Comparison of ENCODE assay signal across 8 cellular contexts in genomic region chr13:41960195-41960699, GRCh38. TPM values are rescaled to one million over a fixed set of nuclear protein-coding genes. Genes with fewer than 3 reads are reported as not detected.
DNase-seq lines count a peak whose midpoint lies in the region; ATAC-seq, FAIRE-seq and TF ChIP-seq lines count a peak whose summit lies in the region.

No MANE protein-coding gene starts in this region.

- no peak for TF ChIP-seq RAD21 in A549 (conservative IDR thresholded peaks at IDR 0.05 in 1 of 2, IDR thresholded peaks at IDR 0.05 in 1 of 2)

- peak overlapping the region; percentile 92 to 97 for H3K27ac ChIP-seq in A549

- H3K4me3 ChIP-seq in A549: peak overlapping the region; percentile 68
- H3K4me3 ChIP-seq in WI38 (ENCODE audit: low read depth, low read length): peak overlapping the region; percentile 80

- peak overlapping the region; percentile 96 for H3K4me2 ChIP-seq in A549

- TF ChIP-seq CTCF in A549 (IDR thresholded peaks at IDR 0.05) (no peak), GM13977 (IDR thresholded peaks at IDR 0.05; ENCODE audit: extremely low read depth, insufficient read depth, missing control alignments) (no peak), WI38 (IDR thresholded peaks at IDR 0.05; ENCODE audit: low read depth, low read length) (no peak), GM13976 (IDR thresholded peaks at IDR 0.05; ENCODE audit: borderline replicate concordance, control extremely low read depth, extremely low read depth, insufficient read depth, missing control alignments) (no peak)

- peaks cover 14% of the 10 kb centered on the region; the same call in 2 of the 3 replicates for H3K4me1 ChIP-seq in A549

- POLR2A ChIA-PET in A549 (lab: Yijun Ruan, JAX): interaction anchor here (1.7 to 1.8 kb wide), 2 partner anchors 81 to 88 kb away, joined by 6 to 9 read pairs; partner anchors contain the start of gene DGKH

- no peak for TF ChIP-seq POLR2A in A549 (IDR thresholded peaks at IDR 0.05; ENCODE audit: low read length)

- no peaks in the 10 kb centered on the region for H3K9me3 ChIP-seq in A549

- FAIRE-seq in A549 (lab: Jason Lieb, UNC): no peak
- no peak for FAIRE-seq in frontal cortex (lab: Jason Lieb, UNC)

- in situ Hi-C loops in GM13977 (cut with MboI; ENCODE audit: low pct_unique_long_range_greater_than_20kb, low sequenced_read_pairs, unreplicated experiment) (no loop called here), GM13976 (cut with MboI; ENCODE audit: low sequenced_read_pairs, unreplicated experiment) (no loop called here)

- CTCF ChIA-PET in A549 (lab: Yijun Ruan, JAX): interaction anchor here (0.6 to 1.9 kb wide), 3 partner anchors 14 to 488 kb away, joined by 3 to 11 read pairs (median 4); no protein-coding TSS in a partner anchor

- DNase-seq in A549 (ENCODE audit: low read depth in 1 of 2, low spot score in 1 of 2): peak in 1 of 2 experiments; percentile 16
- peak; percentile 17 for DNase-seq in GM13977 (ENCODE audit: low spot score)
- DNase-seq in frontal cortex (ENCODE audit: low spot score in 2 of 2): peak; percentile 17 to 31
- DNase-seq in occipital lobe (lab: John Stamatoyannopoulos, UW): peak; percentile 24
- DNase-seq in GM13976 (ENCODE audit: low spot score): no peak

- 5% methylated on average over 8 of the region's 14 CpGs for WGBS in A549 (ENCODE audit: missing lambda C conversion rate)

- no peak for TF ChIP-seq EP300 in A549 (IDR thresholded peaks at IDR 0.05)

- ATAC-seq in A549 (peak; percentile 71 to 76), HG03159 (IDR thresholded peaks at IDR 0.05; ENCODE audit: unreplicated experiment) (peak; percentile 8), GM18861 (IDR thresholded peaks at IDR 0.05; ENCODE audit: unreplicated experiment) (no peak)

TF ChIP-seq in A549, 52 proteins besides CTCF, POLR2A, EP300 and RAD21:
- no peak for TF ChIP-seq FOSB (CRISPR knock-in tag; IDR thresholded peaks at IDR 0.05)
- peak; percentile 67 for TF ChIP-seq ZFP36 (IDR thresholded peaks at IDR 0.05; ENCODE audit: borderline replicate concordance, partially characterized antibody)

RNA-seq across cellular contexts. Expression of gene VWA8, which starts 0.7 kb away (rescaled TPM):
- polyA plus RNA-seq in A549 (2011; rRNA removed): 15.2 and 15.3 TPM in 2 replicates
- 4.1 and 4.3 TPM in 2 replicates for polyA plus RNA-seq in A549 (2012; cell fraction: cytosol; rRNA removed)
- polyA plus RNA-seq in A549 (2012; cell fraction: nucleus; rRNA removed): 4.2 and 4.9 TPM in 2 replicates
- polyA plus RNA-seq in A549 (2017; fragmentation: RNase III; extraction: RNeasy Plus Mini Kit Qiagen cat#74134 plus additional on column Dnase treatment): 6.4 to 7.3 TPM (median 6.9 TPM) in 3 replicates
- polyA minus RNA-seq in A549 (2011; rRNA and poly(A)+ RNA removed): 16.0 and 18.3 TPM in 2 replicates
- total RNA-seq in frontal cortex: 49.3 TPM
- 53.7 TPM for total RNA-seq in occipital lobe
